1 cellular context compared by ENCODE assay signal in the genomic region with DNA sequence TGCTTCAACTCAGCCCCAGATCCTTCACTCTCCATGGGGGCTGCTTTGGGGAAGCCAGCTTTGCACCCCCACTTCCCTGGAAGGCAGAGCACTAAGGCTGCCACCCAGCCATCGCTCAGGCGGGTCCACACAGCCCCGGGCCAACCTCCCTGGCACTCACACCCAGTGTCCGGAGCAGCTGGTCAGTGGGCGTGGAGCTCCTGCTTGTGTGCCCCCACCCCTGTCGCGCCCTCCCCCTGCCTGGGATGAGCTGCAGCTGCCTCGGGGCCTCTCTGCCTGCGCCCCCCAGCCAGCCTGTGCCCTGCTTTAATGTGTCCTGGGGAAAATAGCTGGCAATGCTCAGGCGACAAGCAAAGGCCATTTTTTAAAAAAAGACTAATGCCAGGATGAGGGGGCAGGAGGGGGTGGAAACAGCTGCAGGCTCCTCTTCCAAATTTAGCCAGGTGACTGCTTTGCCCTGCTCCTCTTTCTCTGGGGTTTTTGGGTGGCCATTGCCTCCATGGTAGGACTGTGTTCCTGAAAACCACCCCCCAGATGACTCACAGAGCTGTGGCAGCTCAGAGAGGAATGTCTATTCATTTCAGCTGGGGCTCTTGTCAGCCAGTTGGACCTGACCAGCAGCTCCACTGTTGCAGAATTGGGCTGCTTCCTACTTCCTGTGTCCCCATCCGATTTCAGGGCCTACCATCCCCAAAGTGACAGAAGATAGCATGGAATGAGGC.
TF ChIP-seq lines count a peak whose summit lies in the region.

No MANE protein-coding gene starts in this region.

TF ChIP-seq in HepG2, 621 proteins besides CTCF, POLR2A, EP300 and RAD21 (continued from another document):
- TF ChIP-seq DMAP1 (CRISPR knock-in tag; IDR thresholded peaks at IDR 0.05) = no peak
- TF ChIP-seq ZNF687 (CRISPR knock-in tag; IDR thresholded peaks at IDR 0.05) = peak; percentile 33; the same call in 1 of the 2 replicates
- no peak for TF ChIP-seq ZNF780A (CRISPR knock-in tag; IDR thresholded peaks at IDR 0.05)
